ENCODE assay signal across 15 cellular contexts in genomic region chr10:107611101-107611500, GRCh38.
"Had no signal": no experiment of that assay in that cellular context is flagged by ENCODE, and none has a peak within 500 bp of the region (broad histone marks: within the 10 kb centered on the region; RNA-seq: fewer than 3 reads in every experiment).

No MANE protein-coding gene starts in this region.

- ATAC-seq: effector memory CD8-positive, alpha-beta T cell; left cardiac atrium; naive thymus-derived CD8-positive, alpha-beta T cell; psoas muscle; sciatic nerve; stimulated activated memory B cell treated with anti-CD40 and anti-IgM and Interleukin-4, amounts not matched to agents 10 μg/mL and 1 μg/mL and 100 μg/mL, for 72 hours; WTC11 had no signal

- H3K27me3 ChIP-seq: spleen, transverse colon had no signal

- H3K9me3 ChIP-seq: psoas muscle, spleen, transverse colon had no signal

- DNase-seq: activated CD4-positive, alpha-beta T cell treated with anti-CD3 and anti-CD28 coated beads for 48 hours; effector memory CD8-positive, alpha-beta T cell; erythroblast; head of caudate nucleus; left cardiac atrium; naive thymus-derived CD8-positive, alpha-beta T cell; nucleus accumbens; psoas muscle; spleen; stimulated activated CD4-positive, alpha-beta T cell treated with anti-CD3 and anti-CD28 coated beads, Interleukin-1b, Interleukin-23, amount 100 ng/mL, for 48 hours; substantia nigra; transverse colon had no signal

- H3K36me3 ChIP-seq: spleen, transverse colon had no signal

- H3K4me1 ChIP-seq: psoas muscle, spleen, transverse colon had no signal

- H3K27ac ChIP-seq: psoas muscle, spleen, transverse colon had no signal

- H3K4me3 ChIP-seq: psoas muscle, spleen, transverse colon had no signal
